ENCODE assay signal across 1 cellular context in the genomic region with DNA sequence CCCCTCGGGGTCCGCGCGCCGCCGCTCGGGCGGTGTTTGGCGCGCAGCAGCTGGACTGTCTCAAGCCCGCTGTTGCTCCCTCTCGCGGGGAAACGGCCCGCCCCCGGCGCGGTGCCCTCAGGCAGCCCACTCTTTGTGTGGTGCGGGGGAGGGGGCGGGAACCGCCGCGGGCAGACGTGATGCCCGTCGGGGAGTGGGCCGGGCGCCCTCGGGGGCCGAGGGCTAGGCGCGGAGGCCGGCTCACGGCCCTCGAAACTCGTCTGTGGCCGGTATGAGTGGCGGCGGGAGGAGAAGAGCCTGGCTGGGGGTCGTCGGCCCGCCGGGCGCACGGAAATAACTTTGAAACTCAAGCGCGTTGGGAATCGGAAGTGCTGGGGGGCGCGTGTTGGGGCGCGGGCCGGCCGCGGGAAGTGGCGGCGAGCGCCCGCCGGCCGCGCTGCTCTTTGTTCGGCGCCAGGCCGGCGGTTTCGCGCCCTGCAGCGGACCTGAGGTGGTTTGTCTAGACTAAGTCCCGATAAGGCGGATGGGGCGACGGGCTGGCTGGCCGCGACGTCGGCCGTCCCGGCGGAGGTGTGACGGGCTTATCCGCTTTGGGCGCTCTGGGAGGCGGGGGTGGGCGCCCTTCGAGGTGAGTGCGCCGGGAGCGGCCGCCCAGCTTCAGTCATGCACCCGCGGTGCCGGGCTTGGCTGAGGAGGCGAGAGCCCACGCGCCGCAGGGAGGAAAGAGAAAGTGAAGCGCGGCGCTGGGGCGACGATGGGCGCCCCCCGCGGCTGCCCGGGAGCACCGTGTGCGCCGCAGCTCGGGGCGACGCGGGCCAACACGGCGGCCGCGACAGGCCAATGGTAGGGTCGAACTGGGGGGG.
TF ChIP-seq lines count a peak whose summit lies in the region.

No MANE protein-coding gene starts in this region.

TF ChIP-seq in HepG2, 621 proteins besides CTCF, POLR2A, EP300 and RAD21 (continued from another document and continues in another):
- TF ChIP-seq NRL (CRISPR knock-in tag; IDR thresholded peaks at IDR 0.05; ENCODE audit: borderline replicate concordance) (peak; percentile 23; the same call in 1 of the 2 replicates), HES4 (CRISPR knock-in tag; IDR thresholded peaks at IDR 0.05; ENCODE audit: borderline replicate concordance) (peak; percentile 79; the same call in 1 of the 2 replicates), ZSCAN21 (CRISPR knock-in tag; IDR thresholded peaks at IDR 0.05; ENCODE audit: borderline replicate concordance) (peak; percentile 11; the same call in 1 of the 2 replicates), FOXK2 (IDR thresholded peaks at IDR 0.05) (no peak), ZNF543 (CRISPR knock-in tag; IDR thresholded peaks at IDR 0.05) (no peak), ZNF260 (CRISPR knock-in tag; IDR thresholded peaks at IDR 0.05; ENCODE audit: borderline replicate concordance, low read depth) (no peak), SP1 (IDR thresholded peaks at IDR 0.05) (no peak), SP1 (CRISPR knock-in tag; IDR thresholded peaks at IDR 0.05) (no peak), EED (CRISPR knock-in tag; IDR thresholded peaks at IDR 0.05) (no peak), ZFP62 (CRISPR knock-in tag; IDR thresholded peaks at IDR 0.05) (no peak), ZNF556 (CRISPR knock-in tag; IDR thresholded peaks at IDR 0.05; ENCODE audit: borderline replicate concordance) (no peak), KMT2A (CRISPR knock-in tag; IDR thresholded peaks at IDR 0.05) (peak; percentile 32; the same call in 1 of the 2 replicates), U2AF2 (IDR thresholded peaks at IDR 0.05; ENCODE audit: low read depth, low read length) (no peak), TBX2 (CRISPR knock-in tag; IDR thresholded peaks at IDR 0.05; ENCODE audit: borderline replicate concordance) (no peak), ELF4 (CRISPR knock-in tag; IDR thresholded peaks at IDR 0.05; ENCODE audit: borderline replicate concordance) (no peak; the same call in 1 of the 2 replicates), TAF15 (IDR thresholded peaks at IDR 0.05; ENCODE audit: low read depth, low read length, poor library complexity, severe bottlenecking) (no peak), CAMTA2 (CRISPR knock-in tag; IDR thresholded peaks at IDR 0.05; ENCODE audit: borderline replicate concordance) (no peak), ZSCAN22 (CRISPR knock-in tag; IDR thresholded peaks at IDR 0.05) (no peak), ATAD3A (CRISPR knock-in tag; IDR thresholded peaks at IDR 0.05) (no peak), ZNF549 (CRISPR knock-in tag; IDR thresholded peaks at IDR 0.05) (no peak), ZNF670 (CRISPR knock-in tag; IDR thresholded peaks at IDR 0.05; ENCODE audit: borderline replicate concordance) (no peak), MLLT10 (CRISPR knock-in tag; IDR thresholded peaks at IDR 0.05) (no peak), ZBTB3 (CRISPR knock-in tag; IDR thresholded peaks at IDR 0.05; ENCODE audit: borderline replicate concordance, low read depth) (no peak), ZNF557 (CRISPR knock-in tag; IDR thresholded peaks at IDR 0.05) (no peak), ZNF326 (CRISPR knock-in tag; IDR thresholded peaks at IDR 0.05; ENCODE audit: borderline replicate concordance) (no peak), ZNF329 (CRISPR knock-in tag; IDR thresholded peaks at IDR 0.05; ENCODE audit: low read depth) (no peak; the same call in none of the 2 replicates), ZNF17 (CRISPR knock-in tag; IDR thresholded peaks at IDR 0.05) (no peak), XBP1 (CRISPR knock-in tag; IDR thresholded peaks at IDR 0.05) (no peak), ZNF251 (CRISPR knock-in tag; IDR thresholded peaks at IDR 0.05) (no peak), RFXAP (CRISPR knock-in tag; IDR thresholded peaks at IDR 0.05; ENCODE audit: borderline replicate concordance) (peak; percentile 26; the same call in 1 of the 2 replicates), ERF (CRISPR knock-in tag; IDR thresholded peaks at IDR 0.05) (no peak), ZNF264 (CRISPR knock-in tag; IDR thresholded peaks at IDR 0.05) (no peak), ZNF674 (CRISPR knock-in tag; IDR thresholded peaks at IDR 0.05; ENCODE audit: low read depth) (no peak)
- TF ChIP-seq, protein P1, sequence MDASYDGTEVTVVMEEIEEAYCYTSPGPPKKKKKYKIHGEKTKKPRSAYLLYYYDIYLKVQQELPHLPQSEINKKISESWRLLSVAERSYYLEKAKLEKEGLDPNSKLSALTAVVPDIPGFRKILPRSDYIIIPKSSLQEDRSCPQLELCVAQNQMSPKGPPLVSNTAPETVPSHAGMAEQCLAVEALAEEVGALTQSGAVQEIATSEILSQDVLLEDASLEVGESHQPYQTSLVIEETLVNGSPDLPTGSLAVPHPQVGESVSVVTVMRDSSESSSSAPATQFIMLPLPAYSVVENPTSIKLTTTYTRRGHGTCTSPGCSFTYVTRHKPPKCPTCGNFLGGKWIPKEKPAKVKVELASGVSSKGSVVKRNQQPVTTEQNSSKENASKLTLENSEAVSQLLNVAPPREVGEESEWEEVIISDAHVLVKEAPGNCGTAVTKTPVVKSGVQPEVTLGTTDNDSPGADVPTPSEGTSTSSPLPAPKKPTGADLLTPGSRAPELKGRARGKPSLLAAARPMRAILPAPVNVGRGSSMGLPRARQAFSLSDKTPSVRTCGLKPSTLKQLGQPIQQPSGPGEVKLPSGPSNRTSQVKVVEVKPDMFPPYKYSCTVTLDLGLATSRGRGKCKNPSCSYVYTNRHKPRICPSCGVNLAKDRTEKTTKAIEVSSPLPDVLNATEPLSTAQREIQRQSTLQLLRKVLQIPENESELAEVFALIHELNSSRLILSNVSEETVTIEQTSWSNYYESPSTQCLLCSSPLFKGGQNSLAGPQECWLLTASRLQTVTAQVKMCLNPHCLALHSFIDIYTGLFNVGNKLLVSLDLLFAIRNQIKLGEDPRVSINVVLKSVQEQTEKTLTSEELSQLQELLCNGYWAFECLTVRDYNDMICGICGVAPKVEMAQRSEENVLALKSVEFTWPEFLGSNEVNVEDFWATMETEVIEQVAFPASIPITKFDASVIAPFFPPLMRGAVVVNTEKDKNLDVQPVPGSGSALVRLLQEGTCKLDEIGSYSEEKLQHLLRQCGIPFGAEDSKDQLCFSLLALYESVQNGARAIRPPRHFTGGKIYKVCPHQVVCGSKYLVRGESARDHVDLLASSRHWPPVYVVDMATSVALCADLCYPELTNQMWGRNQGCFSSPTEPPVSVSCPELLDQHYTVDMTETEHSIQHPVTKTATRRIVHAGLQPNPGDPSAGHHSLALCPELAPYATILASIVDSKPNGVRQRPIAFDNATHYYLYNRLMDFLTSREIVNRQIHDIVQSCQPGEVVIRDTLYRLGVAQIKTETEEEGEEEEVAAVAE (CRISPR knock-in tag; IDR thresholded peaks at IDR 0.05; ENCODE audit: borderline replicate concordance), result no peak
- TF ChIP-seq, protein P2, sequence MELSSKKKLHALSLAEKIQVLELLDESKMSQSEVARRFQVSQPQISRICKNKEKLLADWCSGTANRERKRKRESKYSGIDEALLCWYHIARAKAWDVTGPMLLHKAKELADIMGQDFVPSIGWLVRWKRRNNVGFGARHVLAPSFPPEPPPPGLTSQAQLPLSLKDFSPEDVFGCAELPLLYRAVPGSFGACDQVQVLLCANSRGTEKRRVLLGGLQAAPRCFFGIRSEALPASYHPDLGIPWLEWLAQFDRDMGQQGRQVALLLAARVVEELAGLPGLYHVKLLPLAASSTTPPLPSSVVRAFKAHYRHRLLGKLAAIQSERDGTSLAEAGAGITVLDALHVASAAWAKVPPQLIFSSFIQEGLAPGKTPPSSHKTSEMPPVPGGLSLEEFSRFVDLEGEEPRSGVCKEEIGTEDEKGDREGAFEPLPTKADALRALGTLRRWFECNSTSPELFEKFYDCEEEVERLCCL (CRISPR knock-in tag; IDR thresholded peaks at IDR 0.05; ENCODE audit: borderline replicate concordance), result no peak
- TF ChIP-seq, protein P3, sequence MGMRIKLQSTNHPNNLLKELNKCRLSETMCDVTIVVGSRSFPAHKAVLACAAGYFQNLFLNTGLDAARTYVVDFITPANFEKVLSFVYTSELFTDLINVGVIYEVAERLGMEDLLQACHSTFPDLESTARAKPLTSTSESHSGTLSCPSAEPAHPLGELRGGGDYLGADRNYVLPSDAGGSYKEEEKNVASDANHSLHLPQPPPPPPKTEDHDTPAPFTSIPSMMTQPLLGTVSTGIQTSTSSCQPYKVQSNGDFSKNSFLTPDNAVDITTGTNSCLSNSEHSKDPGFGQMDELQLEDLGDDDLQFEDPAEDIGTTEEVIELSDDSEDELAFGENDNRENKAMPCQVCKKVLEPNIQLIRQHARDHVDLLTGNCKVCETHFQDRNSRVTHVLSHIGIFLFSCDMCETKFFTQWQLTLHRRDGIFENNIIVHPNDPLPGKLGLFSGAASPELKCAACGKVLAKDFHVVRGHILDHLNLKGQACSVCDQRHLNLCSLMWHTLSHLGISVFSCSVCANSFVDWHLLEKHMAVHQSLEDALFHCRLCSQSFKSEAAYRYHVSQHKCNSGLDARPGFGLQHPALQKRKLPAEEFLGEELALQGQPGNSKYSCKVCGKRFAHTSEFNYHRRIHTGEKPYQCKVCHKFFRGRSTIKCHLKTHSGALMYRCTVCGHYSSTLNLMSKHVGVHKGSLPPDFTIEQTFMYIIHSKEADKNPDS (CRISPR knock-in tag; IDR thresholded peaks at IDR 0.05), result peak; percentile 66; the same call in 1 of the 2 replicates
- TF ChIP-seq, protein P4, sequence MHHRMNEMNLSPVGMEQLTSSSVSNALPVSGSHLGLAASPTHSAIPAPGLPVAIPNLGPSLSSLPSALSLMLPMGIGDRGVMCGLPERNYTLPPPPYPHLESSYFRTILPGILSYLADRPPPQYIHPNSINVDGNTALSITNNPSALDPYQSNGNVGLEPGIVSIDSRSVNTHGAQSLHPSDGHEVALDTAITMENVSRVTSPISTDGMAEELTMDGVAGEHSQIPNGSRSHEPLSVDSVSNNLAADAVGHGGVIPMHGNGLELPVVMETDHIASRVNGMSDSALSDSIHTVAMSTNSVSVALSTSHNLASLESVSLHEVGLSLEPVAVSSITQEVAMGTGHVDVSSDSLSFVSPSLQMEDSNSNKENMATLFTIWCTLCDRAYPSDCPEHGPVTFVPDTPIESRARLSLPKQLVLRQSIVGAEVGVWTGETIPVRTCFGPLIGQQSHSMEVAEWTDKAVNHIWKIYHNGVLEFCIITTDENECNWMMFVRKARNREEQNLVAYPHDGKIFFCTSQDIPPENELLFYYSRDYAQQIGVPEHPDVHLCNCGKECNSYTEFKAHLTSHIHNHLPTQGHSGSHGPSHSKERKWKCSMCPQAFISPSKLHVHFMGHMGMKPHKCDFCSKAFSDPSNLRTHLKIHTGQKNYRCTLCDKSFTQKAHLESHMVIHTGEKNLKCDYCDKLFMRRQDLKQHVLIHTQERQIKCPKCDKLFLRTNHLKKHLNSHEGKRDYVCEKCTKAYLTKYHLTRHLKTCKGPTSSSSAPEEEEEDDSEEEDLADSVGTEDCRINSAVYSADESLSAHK (CRISPR knock-in tag; IDR thresholded peaks at IDR 0.05; ENCODE audit: borderline replicate concordance), result no peak
- TF ChIP-seq, protein P5, sequence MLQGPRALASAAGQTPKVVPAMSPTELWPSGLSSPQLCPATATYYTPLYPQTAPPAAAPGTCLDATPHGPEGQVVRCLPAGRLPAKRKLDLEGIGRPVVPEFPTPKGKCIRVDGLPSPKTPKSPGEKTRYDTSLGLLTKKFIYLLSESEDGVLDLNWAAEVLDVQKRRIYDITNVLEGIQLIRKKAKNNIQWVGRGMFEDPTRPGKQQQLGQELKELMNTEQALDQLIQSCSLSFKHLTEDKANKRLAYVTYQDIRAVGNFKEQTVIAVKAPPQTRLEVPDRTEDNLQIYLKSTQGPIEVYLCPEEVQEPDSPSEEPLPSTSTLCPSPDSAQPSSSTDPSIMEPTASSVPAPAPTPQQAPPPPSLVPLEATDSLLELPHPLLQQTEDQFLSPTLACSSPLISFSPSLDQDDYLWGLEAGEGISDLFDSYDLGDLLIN (CRISPR knock-in tag; IDR thresholded peaks at IDR 0.05; ENCODE audit: borderline replicate concordance), result no peak
- TF ChIP-seq, protein P6, sequence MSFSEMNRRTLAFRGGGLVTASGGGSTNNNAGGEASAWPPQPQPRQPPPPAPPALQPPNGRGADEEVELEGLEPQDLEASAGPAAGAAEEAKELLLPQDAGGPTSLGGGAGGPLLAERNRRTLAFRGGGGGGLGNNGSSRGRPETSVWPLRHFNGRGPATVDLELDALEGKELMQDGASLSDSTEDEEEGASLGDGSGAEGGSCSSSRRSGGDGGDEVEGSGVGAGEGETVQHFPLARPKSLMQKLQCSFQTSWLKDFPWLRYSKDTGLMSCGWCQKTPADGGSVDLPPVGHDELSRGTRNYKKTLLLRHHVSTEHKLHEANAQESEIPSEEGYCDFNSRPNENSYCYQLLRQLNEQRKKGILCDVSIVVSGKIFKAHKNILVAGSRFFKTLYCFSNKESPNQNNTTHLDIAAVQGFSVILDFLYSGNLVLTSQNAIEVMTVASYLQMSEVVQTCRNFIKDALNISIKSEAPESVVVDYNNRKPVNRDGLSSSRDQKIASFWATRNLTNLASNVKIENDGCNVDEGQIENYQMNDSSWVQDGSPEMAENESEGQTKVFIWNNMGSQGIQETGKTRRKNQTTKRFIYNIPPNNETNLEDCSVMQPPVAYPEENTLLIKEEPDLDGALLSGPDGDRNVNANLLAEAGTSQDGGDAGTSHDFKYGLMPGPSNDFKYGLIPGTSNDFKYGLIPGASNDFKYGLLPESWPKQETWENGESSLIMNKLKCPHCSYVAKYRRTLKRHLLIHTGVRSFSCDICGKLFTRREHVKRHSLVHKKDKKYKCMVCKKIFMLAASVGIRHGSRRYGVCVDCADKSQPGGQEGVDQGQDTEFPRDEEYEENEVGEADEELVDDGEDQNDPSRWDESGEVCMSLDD (CRISPR knock-in tag; IDR thresholded peaks at IDR 0.05; ENCODE audit: borderline replicate concordance), result no peak; the same call in 1 of the 2 replicates
- TF ChIP-seq, protein P7, sequence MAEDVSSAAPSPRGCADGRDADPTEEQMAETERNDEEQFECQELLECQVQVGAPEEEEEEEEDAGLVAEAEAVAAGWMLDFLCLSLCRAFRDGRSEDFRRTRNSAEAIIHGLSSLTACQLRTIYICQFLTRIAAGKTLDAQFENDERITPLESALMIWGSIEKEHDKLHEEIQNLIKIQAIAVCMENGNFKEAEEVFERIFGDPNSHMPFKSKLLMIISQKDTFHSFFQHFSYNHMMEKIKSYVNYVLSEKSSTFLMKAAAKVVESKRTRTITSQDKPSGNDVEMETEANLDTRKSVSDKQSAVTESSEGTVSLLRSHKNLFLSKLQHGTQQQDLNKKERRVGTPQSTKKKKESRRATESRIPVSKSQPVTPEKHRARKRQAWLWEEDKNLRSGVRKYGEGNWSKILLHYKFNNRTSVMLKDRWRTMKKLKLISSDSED (CRISPR knock-in tag; IDR thresholded peaks at IDR 0.05), result no peak; the same call in 1 of the 2 replicates
- TF ChIP-seq, protein P8, sequence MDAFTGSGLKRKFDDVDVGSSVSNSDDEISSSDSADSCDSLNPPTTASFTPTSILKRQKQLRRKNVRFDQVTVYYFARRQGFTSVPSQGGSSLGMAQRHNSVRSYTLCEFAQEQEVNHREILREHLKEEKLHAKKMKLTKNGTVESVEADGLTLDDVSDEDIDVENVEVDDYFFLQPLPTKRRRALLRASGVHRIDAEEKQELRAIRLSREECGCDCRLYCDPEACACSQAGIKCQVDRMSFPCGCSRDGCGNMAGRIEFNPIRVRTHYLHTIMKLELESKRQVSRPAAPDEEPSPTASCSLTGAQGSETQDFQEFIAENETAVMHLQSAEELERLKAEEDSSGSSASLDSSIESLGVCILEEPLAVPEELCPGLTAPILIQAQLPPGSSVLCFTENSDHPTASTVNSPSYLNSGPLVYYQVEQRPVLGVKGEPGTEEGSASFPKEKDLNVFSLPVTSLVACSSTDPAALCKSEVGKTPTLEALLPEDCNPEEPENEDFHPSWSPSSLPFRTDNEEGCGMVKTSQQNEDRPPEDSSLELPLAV (CRISPR knock-in tag; conservative IDR thresholded peaks at IDR 0.05; ENCODE audit: low read depth), result no peak
